In the genomic region with DNA sequence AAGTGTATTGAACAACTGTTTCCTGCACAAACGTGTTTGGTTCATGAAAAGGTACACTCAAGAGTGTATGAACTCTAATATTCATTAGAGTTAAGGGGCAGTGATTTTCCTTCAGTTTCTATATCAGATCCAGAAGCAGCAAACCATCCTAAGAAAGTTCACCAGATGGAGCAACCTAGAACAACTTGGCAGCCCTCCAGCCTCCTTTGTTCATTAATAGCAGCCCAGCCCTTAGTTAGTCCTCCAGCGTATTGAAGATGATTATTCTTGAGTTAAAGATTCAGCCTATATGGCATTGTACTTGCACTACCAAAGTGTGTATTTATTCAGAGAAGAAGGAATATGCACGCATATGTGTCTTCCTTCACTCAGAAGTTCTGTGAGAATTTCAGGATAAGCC, we compare ENCODE assay signal across 19 cellular contexts.
DNase-seq lines count a peak whose midpoint lies in the region; TF ChIP-seq lines count a peak whose summit lies in the region.
"Had no signal": no experiment of that assay in that cellular context is flagged by ENCODE, and none has a peak within 500 bp of the region (broad histone marks: within the 10 kb centered on the region; RNA-seq: fewer than 3 reads in every experiment).

No MANE protein-coding gene starts in this region.

- POLR2A ChIA-PET in MCF 10A (lab: Yijun Ruan, JAX) = no interaction called here

- no peak overlapping the region for H3K27ac Mint-ChIP-seq in MCF 10A (ENCODE audit: low read depth, unreplicated experiment)
- H3K27ac Mint-ChIP-seq in activated naive CD8-positive, alpha-beta T cell treated with anti-CD3 and anti-CD28 coated beads for 36 hours = no peak overlapping the region
- H3K27ac Mint-ChIP-seq: CD8-positive, alpha-beta T cell had no signal

- no peaks in the 10 kb centered on the region for H3K9me3 ChIP-seq in breast epithelium
- H3K9me3 ChIP-seq: BLaER1 treated with 17β-estradiol and CSF1 and Interleukin-3, amounts not matched to agents 10 nM and 100 nM had no signal

- no peaks in the 10 kb centered on the region for H3K27me3 Mint-ChIP-seq in MCF 10A (ENCODE audit: insufficient read depth, unreplicated experiment)
- no peaks in the 10 kb centered on the region for H3K27me3 Mint-ChIP-seq in activated naive CD8-positive, alpha-beta T cell treated with anti-CD3 and anti-CD28 coated beads for 36 hours

- no peak overlapping the region for H3K4me3 Mint-ChIP-seq in MCF 10A (ENCODE audit: unreplicated experiment)
- H3K4me3 Mint-ChIP-seq in activated naive CD8-positive, alpha-beta T cell treated with anti-CD3 and anti-CD28 coated beads for 36 hours = no peak overlapping the region
- H3K4me3 Mint-ChIP-seq: CD8-positive, alpha-beta T cell had no signal

- H3K4me3 ChIP-seq in breast epithelium = no peak overlapping the region
- H3K4me3 ChIP-seq: BLaER1 treated with 17β-estradiol and CSF1 and Interleukin-3, amounts not matched to agents 10 nM and 100 nM; PC-9 had no signal

- no peaks in the 10 kb centered on the region for H3K4me1 ChIP-seq in breast epithelium

- DNase-seq in MCF 10A (ENCODE audit: unreplicated experiment) (peak; percentile 21), breast epithelium (ENCODE audit: low spot score in 2 of 2) (no peak), NCI-H2171 (lab: John Stamatoyannopoulos, UW) (peak; percentile 21), cerebellar cortex (ENCODE audit: low spot score) (peak; percentile 64), NCI-H1092 (lab: John Stamatoyannopoulos, UW) (no peak), LoVo (ENCODE audit: low spot score) (no peak)
- no peak for DNase-seq in activated naive CD8-positive, alpha-beta T cell treated with anti-CD3 and anti-CD28 coated beads for 36 hours
- DNase-seq: CD8-positive, alpha-beta T cell; DND-41; KBM-7; MV-4-11; NCI-H1436; NCI-H2029 treated with DMSO at 0.1 percent for 48 hours; NCI-H774; PC-9; SIG-M5; T-helper 1 cell had no signal

- CTCF ChIA-PET in MCF 10A (lab: Yijun Ruan, JAX) = no interaction called here

- no peak for TF ChIP-seq POLR2A in breast epithelium (IDR thresholded peaks at IDR 0.05)

- no peaks in the 10 kb centered on the region for H3K27me3 ChIP-seq in breast epithelium
- H3K27me3 ChIP-seq: BLaER1 treated with 17β-estradiol and CSF1 and Interleukin-3, amounts not matched to agents 10 nM and 100 nM had no signal

- H3K9me3 Mint-ChIP-seq in MCF 10A (ENCODE audit: unreplicated experiment) = no peaks in the 10 kb centered on the region
- H3K9me3 Mint-ChIP-seq in activated naive CD8-positive, alpha-beta T cell treated with anti-CD3 and anti-CD28 coated beads for 36 hours = no peaks in the 10 kb centered on the region
- H3K9me3 Mint-ChIP-seq: CD8-positive, alpha-beta T cell had no signal

- intact Hi-C loops in MCF 10A (cut with micrococcal nuclease) (no loop called here), breast epithelium (cut with DNase I; ENCODE audit: low total_unique reads) (no loop called here)

- TF ChIP-seq CTCF in MCF 10A (IDR thresholded peaks at IDR 0.05; ENCODE audit: unreplicated experiment) (no peak), breast epithelium (IDR thresholded peaks at IDR 0.05) (no peak)

- H3K4me1 Mint-ChIP-seq in MCF 10A (ENCODE audit: insufficient read depth, unreplicated experiment) = peaks cover 10% of the 10 kb centered on the region
- no peaks in the 10 kb centered on the region for H3K4me1 Mint-ChIP-seq in activated naive CD8-positive, alpha-beta T cell treated with anti-CD3 and anti-CD28 coated beads for 36 hours

- peaks cover 7% of the 10 kb centered on the region for H3K36me3 Mint-ChIP-seq in MCF 10A (ENCODE audit: insufficient read depth, unreplicated experiment)
- H3K36me3 Mint-ChIP-seq in activated naive CD8-positive, alpha-beta T cell treated with anti-CD3 and anti-CD28 coated beads for 36 hours = no peaks in the 10 kb centered on the region
- H3K36me3 Mint-ChIP-seq: CD8-positive, alpha-beta T cell had no signal

- BruUV-seq in MCF 10A (replicated peaks; lab: Mats Ljungman, UMichigan) = no TSS peak

- no peak overlapping the region for H3K27ac ChIP-seq in breast epithelium
- H3K27ac ChIP-seq: BLaER1 treated with 17β-estradiol and CSF1 and Interleukin-3, amounts not matched to agents 10 nM and 100 nM; PC-9; RWPE1 had no signal

- H3K36me3 ChIP-seq in breast epithelium = no peaks in the 10 kb centered on the region
- H3K36me3 ChIP-seq: BLaER1 treated with 17β-estradiol and CSF1 and Interleukin-3, amounts not matched to agents 10 nM and 100 nM had no signal

Comparison
In these comparisons a context has a peak if more than half of its experiments do, and no peak if none do; other contexts are left out.
1. DNase-seq: peak in MCF 10A (single experiment), NCI-H2171 (single experiment) and cerebellar cortex (single experiment); none in breast epithelium (0 of 2), NCI-H1092 (single experiment), LoVo (single experiment) and activated naive CD8-positive, alpha-beta T cell treated with anti-CD3 and anti-CD28 coated beads for 36 hours (single experiment).